Comparison of ENCODE assay signal across 8 cellular contexts in the genomic region with DNA sequence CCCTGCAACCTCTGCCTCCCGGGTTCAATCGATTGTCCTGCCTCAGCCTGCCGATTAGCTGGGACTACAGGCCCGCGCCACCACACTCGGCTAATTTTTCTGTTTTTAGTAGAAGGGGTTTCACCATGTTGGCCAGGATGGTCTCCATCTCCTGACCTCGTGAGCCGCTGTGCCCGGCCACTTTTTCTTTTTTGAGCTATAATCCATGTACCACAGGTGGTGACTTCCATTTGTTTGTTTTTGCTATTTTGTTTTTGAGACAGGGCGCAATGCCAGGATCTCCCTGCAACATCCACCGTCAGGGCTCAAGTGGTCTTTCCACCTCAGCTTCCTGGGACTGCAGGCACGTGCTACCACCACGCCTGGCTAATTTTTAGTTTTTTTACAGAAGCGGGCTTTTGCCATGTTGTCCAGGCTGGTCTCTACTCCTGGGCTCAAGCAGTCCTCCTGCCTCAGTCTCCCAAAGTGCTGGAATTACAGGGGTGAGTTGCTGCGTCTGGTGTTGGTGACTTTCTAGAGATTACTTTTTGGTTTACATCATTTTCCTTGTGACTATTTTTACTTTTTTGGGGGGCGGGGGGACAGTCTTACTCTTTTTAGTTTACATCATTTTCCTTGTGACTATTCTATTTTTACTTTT. TPM values are rescaled to one million over a fixed set of nuclear protein-coding genes. Genes with fewer than 3 reads are reported as not detected.
DNase-seq lines count a peak whose midpoint lies in the region; ATAC-seq, FAIRE-seq and TF ChIP-seq lines count a peak whose summit lies in the region.

No MANE protein-coding gene starts in this region.

- whole genome bisulfite sequencing in GM12878 (ENCODE audit: insufficient coverage, insufficient replicate concordance, low lambda C conversion rate, missing lambda C conversion rate), result 1% methylated on average over 16 of the region's 16 CpGs
- WGBS in mesenchymal stem cell, result 3% methylated on average over 15 of the region's 16 CpGs

- no peak for ATAC-seq in left ventricle myocardium superior
- ATAC-seq in GM12878, result no peak
- no peak for ATAC-seq in GM19324 (IDR thresholded peaks at IDR 0.05; ENCODE audit: low FRiP score, unreplicated experiment)
- ATAC-seq in HG03135 (IDR thresholded peaks at IDR 0.05; ENCODE audit: unreplicated experiment), result no peak
- no peak for ATAC-seq in HG03460 (IDR thresholded peaks at IDR 0.05; ENCODE audit: unreplicated experiment)

- no peak overlapping the region for H2BK12ac ChIP-seq in mesenchymal stem cell (ENCODE audit: low read length in 2 of 2)

- H3K36me3 ChIP-seq in right atrium auricular region, result peaks cover 47% of the 10 kb centered on the region
- H3K36me3 ChIP-seq in GM12878 (ENCODE audit: control insufficient read depth in 2 of 2, insufficient read depth in 2 of 2, low read length in 1 of 2), result peaks cover 10 to 24% of the 10 kb centered on the region in 2 experiments
- peaks cover 38 to 51% of the 10 kb centered on the region in 2 experiments for H3K36me3 ChIP-seq in mesenchymal stem cell (ENCODE audit: control insufficient read depth in 1 of 2, insufficient read depth in 2 of 2, low read depth in 1 of 2, low read length in 2 of 2)
- peaks cover 2 to 40% of the 10 kb centered on the region in 2 donors for H3K36me3 ChIP-seq in vagina

- H2BK15ac ChIP-seq in mesenchymal stem cell (ENCODE audit: low read depth, poor library complexity, severe bottlenecking), result no peak overlapping the region

- peaks cover 11% of the 10 kb centered on the region for H3K79me1 ChIP-seq in mesenchymal stem cell (replicated peaks; ENCODE audit: low read length, poor library complexity, severe bottlenecking)

- H3K14ac ChIP-seq in mesenchymal stem cell (ENCODE audit: low read length in 2 of 2), result peak overlapping the region in 1 of 2 experiments; percentile 86

- H2BK5ac ChIP-seq in mesenchymal stem cell (ENCODE audit: low read depth, low read length, poor library complexity, severe bottlenecking), result no peak overlapping the region

- CTCF ChIA-PET in GM12878 (lab: Yijun Ruan, JAX), result interaction anchor here (0.7 to 3.3 kb wide), 8 partner anchors 27 to 461 kb away, joined by 3 to 22 read pairs (median 3); a partner anchor contains a TSS

- H2AFZ ChIP-seq in GM12878 (ENCODE audit: control insufficient read depth, low read depth, low read length) (no peak overlapping the region), mesenchymal stem cell (ENCODE audit: low read depth, low read length) (no peak overlapping the region)

- RAD21 ChIA-PET in GM12878 (lab: Charles Lee; ENCODE audit: unreplicated experiment), result interaction anchor here (0.6 to 2.2 kb wide), 8 partner anchors 14 to 1520 kb away, joined by 3 to 10 read pairs (median 3); a partner anchor contains a TSS

- TF ChIP-seq CTCF in right atrium auricular region (IDR thresholded peaks at IDR 0.05), result no peak
- no peak for TF ChIP-seq CTCF in GM12878 (IDR thresholded peaks at IDR 0.05 in 2 of 3, conservative IDR thresholded peaks at IDR 0.05 in 1 of 3; ENCODE audit: control insufficient read depth in 2 of 3, extremely low read depth in 1 of 3, insufficient read depth in 1 of 3, low read depth in 3 of 3, low read length in 3 of 3)
- TF ChIP-seq CTCF in vagina (IDR thresholded peaks at IDR 0.05), result no peak

- peak overlapping the region; percentile 30 for H3K4me2 ChIP-seq in GM12878 (ENCODE audit: control insufficient read depth, insufficient read depth)
- H3K4me2 ChIP-seq in mesenchymal stem cell (ENCODE audit: low read length, poor library complexity, severe bottlenecking), result peak overlapping the region; percentile 98

- no peak for TF ChIP-seq EP300 in GM12878 (IDR thresholded peaks at IDR 0.05; ENCODE audit: borderline replicate concordance in 1 of 2, control insufficient read depth in 1 of 2, low read depth in 2 of 2, low read length in 2 of 2)

- FAIRE-seq in GM12878 (lab: Jason Lieb, UNC), result no peak

- H2BK120ac ChIP-seq in mesenchymal stem cell (ENCODE audit: low read depth, low read length), result no peak overlapping the region

- TF ChIP-seq RAD21 in GM12878 (IDR thresholded peaks at IDR 0.05; ENCODE audit: insufficient read depth, low read depth, low read length), result no peak

- H4K20me1 ChIP-seq in GM12878 (ENCODE audit: control insufficient read depth, insufficient read depth), result peaks cover 9% of the 10 kb centered on the region

- H3K27me3 ChIP-seq in right atrium auricular region (no peaks in the 10 kb centered on the region), GM12878 (replicated peaks in 1 of 2; ENCODE audit: control insufficient read depth in 2 of 2, insufficient read depth in 2 of 2, low read length in 1 of 2) (no peaks in the 10 kb centered on the region), mesenchymal stem cell (ENCODE audit: control insufficient read depth in 1 of 2, insufficient read depth in 1 of 2, low read length in 2 of 2) (no peaks in the 10 kb centered on the region), vagina (no peaks in the 10 kb centered on the region)

- DNase-seq in right atrium auricular region (ENCODE audit: low spot score), result no peak
- no peak for DNase-seq in left ventricle myocardium superior
- no peak for DNase-seq in GM12878 (ENCODE audit: low read depth, low spot score)
- no peak for DNase-seq in mesenchymal stem cell
- DNase-seq in vagina (ENCODE audit: extremely low spot score in 2 of 2), result no peak

- H3K23ac ChIP-seq in mesenchymal stem cell (ENCODE audit: low read length in 2 of 2), result peak overlapping the region in 1 of 2 experiments; percentile 14

- SMC1A ChIA-PET in GM12878 (lab: Charles Lee; ENCODE audit: uncharacterized antibody, unreplicated experiment), result interaction anchor here (0.8 to 1.3 kb wide), 5 partner anchors 27 to 106 kb away, joined by 3 to 5 read pairs (median 4); a partner anchor contains a TSS

- peak overlapping the region in 1 of 2 experiments; percentile 21 for H3K18ac ChIP-seq in mesenchymal stem cell (ENCODE audit: low read depth in 1 of 2, low read length in 2 of 2)

- H3K4ac ChIP-seq in mesenchymal stem cell (ENCODE audit: low read depth in 1 of 2, low read length in 2 of 2), result peak overlapping the region in 1 of 2 experiments; percentile 58

- H3K9ac ChIP-seq in GM12878 (ENCODE audit: control insufficient read depth, insufficient read depth, low read length) (peak overlapping the region; percentile 90), mesenchymal stem cell (ENCODE audit: low read length) (peak overlapping the region; percentile 98)

- in situ Hi-C loops in GM12878 (cut with MboI), result loop anchor here (10.0 kb wide), 1 partner anchor 291 kb away; a partner anchor contains a TSS

- H3K79me2 ChIP-seq in GM12878 (ENCODE audit: control insufficient read depth, insufficient read depth, low read length), result peaks cover 58% of the 10 kb centered on the region

- intact Hi-C loops in left ventricle myocardium superior (cut with micrococcal nuclease) (no loop called here), GM12878 (cut with micrococcal nuclease; ENCODE audit: unreplicated experiment) (no loop called here), vagina (cut with DNase I) (no loop called here)

- H3K27ac ChIP-seq in right atrium auricular region (peak overlapping the region; percentile 98), GM12878 (ENCODE audit: control insufficient read depth, insufficient read depth) (peak overlapping the region; percentile 96), mesenchymal stem cell (ENCODE audit: low read length, poor library complexity, severe bottlenecking) (peak overlapping the region; percentile 30), vagina (peak overlapping the region; percentile 94)

- no peak overlapping the region for H2AK5ac ChIP-seq in mesenchymal stem cell (ENCODE audit: low read length, severe bottlenecking)

- H3K4me3 ChIP-seq in right atrium auricular region (peak overlapping the region; percentile 93 to 99), GM12878 (peak overlapping the region; percentile 82), mesenchymal stem cell (ENCODE audit: insufficient read depth in 1 of 2, low read depth in 1 of 2, low read length in 2 of 2) (peak overlapping the region; percentile 51 to 100), vagina (peak overlapping the region; percentile 78 to 85)

- POLR2A ChIA-PET in GM12878 (lab: Charles Lee), result interaction anchor here (0.6 to 10.9 kb wide), 12 partner anchors 8 to 1096 kb away, joined by 3 to 122 read pairs (median 4); a partner anchor contains a TSS

- peak overlapping the region; percentile 29 for H4K91ac ChIP-seq in mesenchymal stem cell (ENCODE audit: low read length)

- H3K4me1 ChIP-seq in right atrium auricular region (peaks cover 0 to 53% of the 10 kb centered on the region in 2 donors), GM12878 (ENCODE audit: control insufficient read depth, insufficient read depth, low read length) (peaks cover 20% of the 10 kb centered on the region), mesenchymal stem cell (ENCODE audit: control insufficient read depth, insufficient read depth, low read depth, low read length) (peaks cover 22% of the 10 kb centered on the region), vagina (peaks cover 63% of the 10 kb centered on the region)

- H3K9me3 ChIP-seq in right atrium auricular region (no peaks in the 10 kb centered on the region), GM12878 (replicated peaks; ENCODE audit: control insufficient read depth, insufficient read depth, low read length) (no peaks in the 10 kb centered on the region), mesenchymal stem cell (ENCODE audit: control insufficient read depth, low read length) (no peaks in the 10 kb centered on the region), vagina (no peaks in the 10 kb centered on the region)

- TF ChIP-seq POLR2A in GM12878 (IDR thresholded peaks at IDR 0.05; ENCODE audit: low read depth, low read length) (peak; percentile 53), vagina (IDR thresholded peaks at IDR 0.05) (no peak)

- H4K8ac ChIP-seq in mesenchymal stem cell (ENCODE audit: low read length), result no peak overlapping the region

- BruUV-seq in GM12878 (replicated peaks; lab: Mats Ljungman, UMichigan), result no TSS peak

RNA-seq across cellular contexts. Expression of a gene that starts 8.6 kb away (rescaled TPM):
- total RNA-seq in right atrium auricular region (100 to 1,000 TPM; 131 to 232 TPM), left ventricle myocardium superior (233 TPM), GM12878 (2014; rRNA removed) (23.5 and 24.0 TPM in 2 replicates), GM12878 (2014; rRNA removed; fragmentation: Illumina TruSeq; extraction: Trizol) (5.9 and 8.1 TPM in 2 replicates), GM12878 (2021) (27.2 and 29.3 TPM in 2 replicates), vagina (466 TPM)
- 55.2 and 66.8 TPM in 2 replicates for total RNA-seq in GM12878 (2013; cell fraction: nucleolus; rRNA removed)
- 8.8 TPM for polyA plus RNA-seq in GM12878 (2011; ENCODE audit: low read depth)
- polyA plus RNA-seq in GM12878 (2011; rRNA removed) (5.1 and 12.8 TPM in 2 replicates), GM12878 (2014; fragmentation: Illumina TruSeq; extraction: Trizol) (1.00 and 4.6 TPM in 2 replicates), GM12878 (2014; fragmentation: Nextera tagmentation; extraction: Ambion mirVana) (under 1 TPM; 0.11 to 0.33 TPM), GM12878 (2014; rRNA removed) (12.7 and 17.7 TPM in 2 replicates), GM12878 (2016; fragmentation: Nextera tagmentation; extraction: Ambion mirVana) (10 to 100 TPM; 39.1 to 40.5 TPM)
- 11.5 and 13.7 TPM in 2 replicates for polyA plus RNA-seq in GM12878 (2011; cell fraction: cytosol; rRNA removed)
- polyA plus RNA-seq in GM12878 (2011; cell fraction: nucleus; rRNA removed), result 42.5 and 57.1 TPM in 2 replicates
- polyA plus RNA-seq in GM12878 (2012), result 20.1 and 23.6 TPM in 2 replicates
- polyA minus RNA-seq in GM12878 (2011; rRNA and poly(A)+ RNA removed), result 14.0 and 14.9 TPM in 2 replicates
- 14.2 and 14.9 TPM in 2 replicates for polyA minus RNA-seq in GM12878 (2011; cell fraction: cytosol; rRNA and poly(A)+ RNA removed)
- 45.8 and 51.9 TPM in 2 replicates for polyA minus RNA-seq in GM12878 (2011; cell fraction: nucleus; rRNA and poly(A)+ RNA removed)
- 29.0 TPM for polyA plus RNA-seq in mesenchymal stem cell (2013, experiment 1 of 2)
- polyA plus RNA-seq in mesenchymal stem cell (2013, experiment 2 of 2), result 26.7 TPM

RNA-seq across cellular contexts. Expression of a gene that starts 20.8 kb away (rescaled TPM):
- 100 to 1,000 TPM; 315 to 334 TPM for total RNA-seq in right atrium auricular region
- total RNA-seq in left ventricle myocardium superior, result 341 TPM
- 47.6 and 52.7 TPM in 2 replicates for total RNA-seq in GM12878 (2013; cell fraction: nucleolus; rRNA removed)
- total RNA-seq in GM12878 (2014; rRNA removed), result 29.2 and 29.9 TPM in 2 replicates
- total RNA-seq in GM12878 (2014; rRNA removed; fragmentation: Illumina TruSeq; extraction: Trizol), result 10.9 and 12.3 TPM in 2 replicates
- 26.5 and 27.2 TPM in 2 replicates for total RNA-seq in GM12878 (2021)
- 7.5 TPM for polyA plus RNA-seq in GM12878 (2011; ENCODE audit: low read depth)
- 3.7 and 9.8 TPM in 2 replicates for polyA plus RNA-seq in GM12878 (2011; rRNA removed)
- 12.3 and 14.0 TPM in 2 replicates for polyA plus RNA-seq in GM12878 (2011; cell fraction: cytosol; rRNA removed)
- 22.0 and 36.5 TPM in 2 replicates for polyA plus RNA-seq in GM12878 (2011; cell fraction: nucleus; rRNA removed)
- polyA plus RNA-seq in GM12878 (2012), result 10.5 and 14.8 TPM in 2 replicates
- polyA plus RNA-seq in GM12878 (2014; fragmentation: Illumina TruSeq; extraction: Trizol), result 1.3 and 8.0 TPM in 2 replicates
- polyA plus RNA-seq in GM12878 (2014; fragmentation: Nextera tagmentation; extraction: Ambion mirVana), result 1 to 10 TPM in 1 of 2 experiments, under 1 TPM in 1; 0.29 to 1.3 TPM
- polyA plus RNA-seq in GM12878 (2014; rRNA removed), result 22.8 and 26.3 TPM in 2 replicates
- 10 to 100 TPM; 51.1 to 51.8 TPM for polyA plus RNA-seq in GM12878 (2016; fragmentation: Nextera tagmentation; extraction: Ambion mirVana)
- 7.6 and 8.8 TPM in 2 replicates for polyA minus RNA-seq in GM12878 (2011; rRNA and poly(A)+ RNA removed)
- polyA minus RNA-seq in GM12878 (2011; cell fraction: cytosol; rRNA and poly(A)+ RNA removed), result 5.7 and 7.3 TPM in 2 replicates
- polyA minus RNA-seq in GM12878 (2011; cell fraction: nucleus; rRNA and poly(A)+ RNA removed), result 13.3 and 22.4 TPM in 2 replicates
- 42.7 TPM for polyA plus RNA-seq in mesenchymal stem cell (2013, experiment 1 of 2)
- polyA plus RNA-seq in mesenchymal stem cell (2013, experiment 2 of 2), result 44.5 TPM
- 345 TPM for total RNA-seq in vagina

RNA-seq across cellular contexts. Expression of a gene that starts 21.1 kb away (rescaled TPM):
- total RNA-seq in right atrium auricular region (1 to 10 TPM; 1.1 to 1.6 TPM), left ventricle myocardium superior (2.0 TPM), GM12878 (2014; rRNA removed) (1.2 and 1.4 TPM in 2 replicates), GM12878 (2014; rRNA removed; fragmentation: Illumina TruSeq; extraction: Trizol) (1.4 and 1.6 TPM in 2 replicates), GM12878 (2021) (1.5 and 1.6 TPM in 2 replicates), vagina (0.98 TPM)
- 0.66 and 1.0 TPM in 2 replicates for total RNA-seq in GM12878 (2013; cell fraction: nucleolus; rRNA removed)
- 0.67 TPM for polyA plus RNA-seq in GM12878 (2011; ENCODE audit: low read depth)
- polyA plus RNA-seq in GM12878 (2011; rRNA removed) (1.8 and 1.9 TPM in 2 replicates), GM12878 (2014; fragmentation: Illumina TruSeq; extraction: Trizol) (1.5 and 1.6 TPM in 2 replicates), GM12878 (2014; fragmentation: Nextera tagmentation; extraction: Ambion mirVana) (under 1 TPM; 0.69 TPM), GM12878 (2014; rRNA removed) (1.4 and 1.6 TPM in 2 replicates), GM12878 (2016; fragmentation: Nextera tagmentation; extraction: Ambion mirVana) (1 to 10 TPM; 1.6 to 2.5 TPM)
- 1.1 TPM in 2 replicates for polyA plus RNA-seq in GM12878 (2011; cell fraction: cytosol; rRNA removed)
- polyA plus RNA-seq in GM12878 (2011; cell fraction: nucleus; rRNA removed), result 0.82 and 1.1 TPM in 2 replicates
- 0.54 and 0.86 TPM in 2 replicates for polyA plus RNA-seq in GM12878 (2012)
- 1.3 and 1.4 TPM in 2 replicates for polyA minus RNA-seq in GM12878 (2011; rRNA and poly(A)+ RNA removed)
- polyA minus RNA-seq in GM12878 (2011; cell fraction: cytosol; rRNA and poly(A)+ RNA removed), result 0.94 TPM in 1 of 2 replicates, not detected in the other
- 0.29 and 0.36 TPM in 2 replicates for polyA minus RNA-seq in GM12878 (2011; cell fraction: nucleus; rRNA and poly(A)+ RNA removed)
- 0.70 TPM for polyA plus RNA-seq in mesenchymal stem cell (2013, experiment 1 of 2)
- polyA plus RNA-seq in mesenchymal stem cell (2013, experiment 2 of 2), result 0.64 TPM

RNA-seq across cellular contexts. Expression of a gene that starts 26.5 kb away (rescaled TPM):
- total RNA-seq in right atrium auricular region, result 10 to 100 TPM; 28.0 to 37.7 TPM
- 24.9 TPM for total RNA-seq in left ventricle myocardium superior
- 19.6 and 19.9 TPM in 2 replicates for total RNA-seq in GM12878 (2013; cell fraction: nucleolus; rRNA removed)
- 24.6 and 26.9 TPM in 2 replicates for total RNA-seq in GM12878 (2014; rRNA removed)
- total RNA-seq in GM12878 (2014; rRNA removed; fragmentation: Illumina TruSeq; extraction: Trizol), result 18.8 and 20.3 TPM in 2 replicates
- 22.5 and 22.7 TPM in 2 replicates for total RNA-seq in GM12878 (2021)
- 17.0 TPM for polyA plus RNA-seq in GM12878 (2011; ENCODE audit: low read depth)
- polyA plus RNA-seq in GM12878 (2011; rRNA removed), result 13.0 and 22.4 TPM in 2 replicates
- polyA plus RNA-seq in GM12878 (2011; cell fraction: cytosol; rRNA removed), result 31.4 and 33.5 TPM in 2 replicates
- 16.9 and 20.6 TPM in 2 replicates for polyA plus RNA-seq in GM12878 (2011; cell fraction: nucleus; rRNA removed)
- 24.3 and 29.0 TPM in 2 replicates for polyA plus RNA-seq in GM12878 (2012)
- 16.3 and 21.5 TPM in 2 replicates for polyA plus RNA-seq in GM12878 (2014; fragmentation: Illumina TruSeq; extraction: Trizol)
- 10 to 100 TPM in 1 of 2 experiments, 1 to 10 TPM in 1; 7.2 to 12.5 TPM for polyA plus RNA-seq in GM12878 (2014; fragmentation: Nextera tagmentation; extraction: Ambion mirVana)
- 26.7 and 28.1 TPM in 2 replicates for polyA plus RNA-seq in GM12878 (2014; rRNA removed)
- 10 to 100 TPM; 18.5 to 21.8 TPM for polyA plus RNA-seq in GM12878 (2016; fragmentation: Nextera tagmentation; extraction: Ambion mirVana)
- polyA minus RNA-seq in GM12878 (2011; rRNA and poly(A)+ RNA removed), result 17.0 and 28.1 TPM in 2 replicates
- polyA minus RNA-seq in GM12878 (2011; cell fraction: cytosol; rRNA and poly(A)+ RNA removed), result 4.1 and 7.6 TPM in 2 replicates
- 7.3 and 8.6 TPM in 2 replicates for polyA minus RNA-seq in GM12878 (2011; cell fraction: nucleus; rRNA and poly(A)+ RNA removed)
- polyA plus RNA-seq in mesenchymal stem cell (2013, experiment 1 of 2), result 140 TPM
- 145 TPM for polyA plus RNA-seq in mesenchymal stem cell (2013, experiment 2 of 2)
- total RNA-seq in vagina, result 26.0 TPM

RNA-seq across cellular contexts. Expression of a gene that starts 29.4 kb away (rescaled TPM):
- total RNA-seq in right atrium auricular region, result 10 to 100 TPM; 28.8 to 32.0 TPM
- total RNA-seq in left ventricle myocardium superior, result 20.1 TPM
- total RNA-seq in GM12878 (2013; cell fraction: nucleolus; rRNA removed), result 5.2 and 7.8 TPM in 2 replicates
- total RNA-seq in GM12878 (2014; rRNA removed), result 146 and 163 TPM in 2 replicates
- 97.1 and 99.1 TPM in 2 replicates for total RNA-seq in GM12878 (2014; rRNA removed; fragmentation: Illumina TruSeq; extraction: Trizol)
- 117 and 123 TPM in 2 replicates for total RNA-seq in GM12878 (2021)
- 82.2 TPM for polyA plus RNA-seq in GM12878 (2011; ENCODE audit: low read depth)
- polyA plus RNA-seq in GM12878 (2011; rRNA removed), result 81.9 and 101 TPM in 2 replicates
- polyA plus RNA-seq in GM12878 (2011; cell fraction: cytosol; rRNA removed), result 186 and 196 TPM in 2 replicates
- polyA plus RNA-seq in GM12878 (2011; cell fraction: nucleus; rRNA removed), result 68.3 and 79.7 TPM in 2 replicates
- polyA plus RNA-seq in GM12878 (2012), result 82.7 and 97.0 TPM in 2 replicates
- polyA plus RNA-seq in GM12878 (2014; fragmentation: Illumina TruSeq; extraction: Trizol), result 116 and 131 TPM in 2 replicates
- polyA plus RNA-seq in GM12878 (2014; fragmentation: Nextera tagmentation; extraction: Ambion mirVana), result 100 to 1,000 TPM; 245 to 248 TPM
- polyA plus RNA-seq in GM12878 (2014; rRNA removed), result 143 and 165 TPM in 2 replicates
- polyA plus RNA-seq in GM12878 (2016; fragmentation: Nextera tagmentation; extraction: Ambion mirVana), result 100 to 1,000 TPM; 238 to 276 TPM
- 102 and 120 TPM in 2 replicates for polyA minus RNA-seq in GM12878 (2011; rRNA and poly(A)+ RNA removed)
- polyA minus RNA-seq in GM12878 (2011; cell fraction: cytosol; rRNA and poly(A)+ RNA removed), result 47.5 and 49.6 TPM in 2 replicates
- polyA minus RNA-seq in GM12878 (2011; cell fraction: nucleus; rRNA and poly(A)+ RNA removed), result 10.9 and 15.6 TPM in 2 replicates
- 56.3 TPM for polyA plus RNA-seq in mesenchymal stem cell (2013, experiment 1 of 2)
- 60.3 TPM for polyA plus RNA-seq in mesenchymal stem cell (2013, experiment 2 of 2)
- 51.6 TPM for total RNA-seq in vagina

Comparison
In these comparisons a context has a peak if more than half of its experiments do, and no peak if none do; other contexts are left out.
1. H3K27ac ChIP-seq: peak in every context shown above with its lines; median percentile 98 in right atrium auricular region; 96 in GM12878; 94 in vagina; 30 in mesenchymal stem cell.